In genomic region chr19:51380379-51380778, GRCh38 we compare ENCODE assay signal across 18 cellular contexts. TPM values are rescaled to one million over a fixed set of nuclear protein-coding genes. Genes with fewer than 3 reads are reported as not detected.
A peak's percentile ranks its signal among the peaks of the same experiment; 100 is the strongest.
DNase-seq lines count a peak whose midpoint lies in the region; ATAC-seq and TF ChIP-seq lines count a peak whose summit lies in the region.
"Had no signal": no experiment of that assay in that cellular context is flagged by ENCODE, and none has a peak within 500 bp of the region (broad histone marks: within the 10 kb centered on the region; RNA-seq: fewer than 3 reads in every experiment).

No MANE protein-coding gene starts in this region.

- no peak overlapping the region for H3K4me3 Mint-ChIP-seq in MCF 10A (ENCODE audit: unreplicated experiment)
- H3K4me3 Mint-ChIP-seq in activated T-helper 17 cell treated with anti-CD3 and anti-CD28 coated beads, Interleukin-2, amount 50 U/mL, for 72 hours = peak overlapping the region; percentile 19
- H3K4me3 Mint-ChIP-seq: CD4-positive, alpha-beta T cell had no signal

- DNase-seq in MCF 10A (ENCODE audit: unreplicated experiment) = no peak
- DNase-seq in mammary epithelial cell = no peak
- DNase-seq in foreskin melanocyte = no peak
- no peak for DNase-seq in C1 segment of cervical spinal cord (lab: John Stamatoyannopoulos, UW)
- DNase-seq: ACHN; AML-193; CD4-positive, alpha-beta T cell; H7; NCI-H1417 treated with DMSO at 0.1 percent for 48 hours; NCI-H2029; NCI-H2171; NCI-H446; NCI-H69; PC-9; SJCRH30 had no signal

- no peak overlapping the region for H3K27ac ChIP-seq in mammary epithelial cell (ENCODE audit: insufficient read depth, low read depth, low read length)
- H3K27ac ChIP-seq: PC-9, SJCRH30 had no signal

- in situ Hi-C loops in mammary epithelial cell (cut with MboI; ENCODE audit: low sequenced_read_pairs in 2 of 2) = no loop called here

- H3K79me2 ChIP-seq in mammary epithelial cell (ENCODE audit: insufficient read depth, low read length) = no peaks in the 10 kb centered on the region

- dilution Hi-C loops in mammary epithelial cell (cut with HindIII; ENCODE audit: low sequenced_read_pairs) = no loop called here

- H3K4me3 ChIP-seq in mammary epithelial cell (replicated peaks in 1 of 3; ENCODE audit: insufficient read depth in 1 of 3, low read depth in 2 of 3, low read length in 3 of 3) = no peak overlapping the region
- H3K4me3 ChIP-seq: PC-9, SJCRH30 had no signal

- no peaks in the 10 kb centered on the region for H3K27me3 Mint-ChIP-seq in MCF 10A (ENCODE audit: insufficient read depth, unreplicated experiment)
- H3K27me3 Mint-ChIP-seq in activated T-helper 17 cell treated with anti-CD3 and anti-CD28 coated beads, Interleukin-2, amount 50 U/mL, for 72 hours = no peaks in the 10 kb centered on the region
- H3K27me3 Mint-ChIP-seq: CD4-positive, alpha-beta T cell had no signal

- no peaks in the 10 kb centered on the region for H3K4me1 Mint-ChIP-seq in MCF 10A (ENCODE audit: insufficient read depth, unreplicated experiment)
- H3K4me1 Mint-ChIP-seq in activated T-helper 17 cell treated with anti-CD3 and anti-CD28 coated beads, Interleukin-2, amount 50 U/mL, for 72 hours = peaks cover 12% of the 10 kb centered on the region

- H3K9me3 ChIP-seq in mammary epithelial cell (replicated peaks; ENCODE audit: insufficient read depth, low read length) = no peaks in the 10 kb centered on the region
- H3K9me3 ChIP-seq: SJCRH30 had no signal

- H3K27me3 ChIP-seq in mammary epithelial cell (ENCODE audit: insufficient read depth, low read length) = no peaks in the 10 kb centered on the region
- H3K27me3 ChIP-seq: SJCRH30 had no signal

- no peaks in the 10 kb centered on the region for H3K9me3 Mint-ChIP-seq in MCF 10A (ENCODE audit: unreplicated experiment)
- H3K9me3 Mint-ChIP-seq in activated T-helper 17 cell treated with anti-CD3 and anti-CD28 coated beads, Interleukin-2, amount 50 U/mL, for 72 hours = no peaks in the 10 kb centered on the region

- TF ChIP-seq CTCF in MCF 10A (IDR thresholded peaks at IDR 0.05; ENCODE audit: unreplicated experiment) = no peak
- no peak for TF ChIP-seq CTCF in mammary epithelial cell (conservative IDR thresholded peaks at IDR 0.05 in 1 of 2, IDR thresholded peaks at IDR 0.05 in 1 of 2; ENCODE audit: extremely low read depth in 1 of 2, insufficient read depth in 1 of 2, low read depth in 1 of 2, low read length in 2 of 2)

- BruUV-seq in MCF 10A (replicated peaks; lab: Mats Ljungman, UMichigan) (no TSS peak), mammary epithelial cell (replicated peaks; lab: Mats Ljungman, UMichigan) (no TSS peak)

- no peaks in the 10 kb centered on the region for H4K20me1 ChIP-seq in mammary epithelial cell (ENCODE audit: insufficient read depth, low read length)

- no peak overlapping the region for H3K9ac ChIP-seq in mammary epithelial cell (ENCODE audit: insufficient read depth, low read length)

- no peaks in the 10 kb centered on the region for H3K36me3 ChIP-seq in mammary epithelial cell (ENCODE audit: insufficient read depth, low read length)
- H3K36me3 ChIP-seq: SJCRH30 had no signal

- H3K36me3 Mint-ChIP-seq in MCF 10A (ENCODE audit: insufficient read depth, unreplicated experiment) = no peaks in the 10 kb centered on the region
- H3K36me3 Mint-ChIP-seq in activated T-helper 17 cell treated with anti-CD3 and anti-CD28 coated beads, Interleukin-2, amount 50 U/mL, for 72 hours (ENCODE audit: low read depth) = no peaks in the 10 kb centered on the region

- no peak overlapping the region for H2AFZ ChIP-seq in mammary epithelial cell (ENCODE audit: low read depth, low read length)
- H2AFZ ChIP-seq: PC-9 had no signal

- POLR2A ChIA-PET in MCF 10A (lab: Yijun Ruan, JAX) = interaction anchor here (0.6 kb wide), 1 partner anchor 9 kb away, joined by 4 read pairs; no protein-coding TSS in a partner anchor

- CTCF ChIA-PET in MCF 10A (lab: Yijun Ruan, JAX) (interaction anchor here (1.2 to 1.5 kb wide), 2 partner anchors 18 to 42 kb away, joined by 4 to 6 read pairs; no protein-coding TSS in a partner anchor), mammary epithelial cell (lab: Charles Lee; ENCODE audit: low non-redundant PET) (no interaction called here)

- WGBS in mammary epithelial cell (ENCODE audit: low coverage, missing lambda C conversion rate) = 98% methylated on average over 7 of the region's 9 CpGs

- no peak for ATAC-seq in activated T-helper 17 cell treated with anti-CD3 and anti-CD28 coated beads, Interleukin-2, amount 50 U/mL, for 72 hours (replicated peaks)
- ATAC-seq in esophagus mucosa (peak; percentile 11), GM19452 (IDR thresholded peaks at IDR 0.05; ENCODE audit: unreplicated experiment) (no peak)

- intact Hi-C loops in MCF 10A (cut with micrococcal nuclease) (no loop called here), mammary epithelial cell (cut with micrococcal nuclease) (no loop called here)

- H3K4me2 ChIP-seq in mammary epithelial cell (ENCODE audit: insufficient read depth, low read depth, low read length) = no peak overlapping the region
- H3K4me2 ChIP-seq: PC-9 had no signal

- H3K4me1 ChIP-seq in mammary epithelial cell (ENCODE audit: insufficient read depth, low read length) = no peaks in the 10 kb centered on the region
- H3K4me1 ChIP-seq: SJCRH30 had no signal

- H3K27ac Mint-ChIP-seq in MCF 10A (ENCODE audit: low read depth, unreplicated experiment) = peak overlapping the region; percentile 51
- peak overlapping the region; percentile 52 for H3K27ac Mint-ChIP-seq in activated T-helper 17 cell treated with anti-CD3 and anti-CD28 coated beads, Interleukin-2, amount 50 U/mL, for 72 hours
- H3K27ac Mint-ChIP-seq: CD4-positive, alpha-beta T cell had no signal

RNA-seq across cellular contexts. Expression of gene LIM2, which starts 7.4 kb away (rescaled TPM):
- total RNA-seq in MCF 10A (2022) = not detected in 2 replicates
- not detected for total RNA-seq in mammary epithelial cell
- polyA plus RNA-seq in mammary epithelial cell = not detected
- not detected for polyA minus RNA-seq in mammary epithelial cell
- under 1 TPM in 1 of 2 donors, not detected in 1; 0.40 TPM for total RNA-seq in activated T-helper 17 cell treated with anti-CD3 and anti-CD28 coated beads, Interleukin-2, amount 50 U/mL, for 72 hours
- not detected for total RNA-seq in esophagus mucosa
- total RNA-seq: CD4-positive, alpha-beta T cell; H7; PC-9; SJCRH30 had no signal

RNA-seq across cellular contexts. Expression of gene NKG7, which starts 7.9 kb away (rescaled TPM):
- total RNA-seq in MCF 10A (2022) = not detected in 2 replicates
- total RNA-seq in mammary epithelial cell = not detected
- polyA plus RNA-seq in mammary epithelial cell = not detected
- polyA minus RNA-seq in mammary epithelial cell = not detected
- 10 to 100 TPM; 15.2 to 19.8 TPM for total RNA-seq in activated T-helper 17 cell treated with anti-CD3 and anti-CD28 coated beads, Interleukin-2, amount 50 U/mL, for 72 hours
- not detected for total RNA-seq in esophagus mucosa
- total RNA-seq: H7, PC-9, SJCRH30 had no signal

RNA-seq across cellular contexts. Expression of gene C19orf84, which starts 10.0 kb away (rescaled TPM):
- total RNA-seq in MCF 10A (2022) = not detected in 2 replicates
- not detected for total RNA-seq in mammary epithelial cell
- not detected for polyA plus RNA-seq in mammary epithelial cell
- polyA minus RNA-seq in mammary epithelial cell = not detected
- not detected for total RNA-seq in activated T-helper 17 cell treated with anti-CD3 and anti-CD28 coated beads, Interleukin-2, amount 50 U/mL, for 72 hours
- not detected for total RNA-seq in esophagus mucosa
- total RNA-seq: CD4-positive, alpha-beta T cell; SJCRH30 had no signal

RNA-seq across cellular contexts. Expression of gene CLDND2, which starts 11.6 kb away (rescaled TPM):
- 0.79 TPM in 1 of 2 replicates, not detected in the other for total RNA-seq in MCF 10A (2022)
- total RNA-seq in mammary epithelial cell = not detected
- polyA plus RNA-seq in mammary epithelial cell = not detected
- not detected for polyA minus RNA-seq in mammary epithelial cell
- 1 to 10 TPM in 1 of 2 donors, under 1 TPM in 1; 0.37 to 1.5 TPM for total RNA-seq in activated T-helper 17 cell treated with anti-CD3 and anti-CD28 coated beads, Interleukin-2, amount 50 U/mL, for 72 hours
- total RNA-seq in esophagus mucosa = 1.1 TPM
- total RNA-seq: SJCRH30 had no signal

RNA-seq across cellular contexts. Expression of gene ETFB, which starts 14.2 kb away (rescaled TPM):
- total RNA-seq in MCF 10A (2022) (109 and 114 TPM in 2 replicates), mammary epithelial cell (10 to 100 TPM; 48.3 to 82.5 TPM), esophagus mucosa (142 TPM)
- polyA plus RNA-seq in mammary epithelial cell = 147 TPM
- polyA minus RNA-seq in mammary epithelial cell = 94.4 TPM
- total RNA-seq in activated T-helper 17 cell treated with anti-CD3 and anti-CD28 coated beads, Interleukin-2, amount 50 U/mL, for 72 hours = 100 to 1,000 TPM in 1 of 2 donors, 10 to 100 TPM in 1; 67.0 to 101 TPM

Comparison
In these comparisons a context has a peak if more than half of its experiments do, and no peak if none do; other contexts are left out.
1. RNA of gene NKG7, which starts 7.9 kb away (total RNA-seq): 15.2 to 19.8 TPM in activated T-helper 17 cell treated with anti-CD3 and anti-CD28 coated beads, Interleukin-2, amount 50 U/mL, for 72 hours; not detected in esophagus mucosa (single experiment), not detected in MCF 10A and not detected in mammary epithelial cell; every median in the first group is over 10 times any median in the second.